Comparison of ENCODE assay signal across 20 cellular contexts in the genomic region with DNA sequence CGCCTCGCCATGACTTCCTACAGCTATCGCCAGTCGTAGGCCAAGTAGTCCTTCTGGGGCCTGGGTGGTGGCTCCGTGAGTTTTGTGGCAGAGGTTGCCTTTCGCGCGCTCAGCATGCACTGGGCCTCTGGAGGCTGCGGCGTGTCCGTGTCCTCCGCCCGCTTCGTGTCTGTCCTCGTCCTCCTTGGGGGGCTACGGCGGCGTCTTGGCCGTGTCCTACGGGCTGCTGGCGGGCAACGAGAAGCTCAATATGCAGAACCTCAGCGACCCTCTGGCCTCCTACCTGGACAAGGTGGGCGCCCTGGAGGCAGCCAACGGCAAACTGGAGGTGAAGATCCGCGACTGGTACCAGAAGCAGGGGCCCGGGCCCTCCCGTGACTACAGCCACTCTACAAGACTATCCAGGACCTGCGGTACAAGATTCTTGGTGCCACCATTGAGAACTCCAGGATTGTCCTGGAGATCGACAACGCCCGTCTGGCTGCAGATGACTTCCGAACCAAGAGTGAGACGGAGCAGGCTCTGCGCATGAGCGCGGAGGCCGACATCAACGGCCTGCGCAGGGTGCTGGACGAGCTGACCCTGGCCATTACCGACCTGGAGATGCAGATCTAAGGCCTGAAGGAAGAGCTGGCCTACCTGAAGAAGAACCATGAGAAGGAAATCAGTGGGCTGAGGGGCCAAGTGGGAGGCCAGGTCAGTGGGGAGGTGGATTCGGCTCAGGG.
DNase-seq lines count a peak whose midpoint lies in the region; ATAC-seq, FAIRE-seq and TF ChIP-seq lines count a peak whose summit lies in the region.
"Had no signal": no experiment of that assay in that cellular context is flagged by ENCODE, and none has a peak within 500 bp of the region (broad histone marks: within the 10 kb centered on the region; RNA-seq: fewer than 3 reads in every experiment).

No MANE protein-coding gene starts in this region.

- no peak overlapping the region for H3K4me3 ChIP-seq in kidney (ENCODE audit: low read length in 2 of 2)
- H3K4me3 ChIP-seq in testis = peak overlapping the region; percentile 36 to 54
- no peak overlapping the region for H3K4me3 ChIP-seq in brain microvascular endothelial cell (ENCODE audit: low read depth, low read length)
- H3K4me3 ChIP-seq: GM23248 had no signal

- no peak for DNase-seq in stimulated activated naive CD8-positive, alpha-beta T cell treated with anti-CD3 and anti-CD28 coated beads, Interleukin-15, Interleukin-2, amounts not matched to agents 100 U/mL and 50 U/mL, for 24 hours
- DNase-seq in stimulated activated naive CD8-positive, alpha-beta T cell treated with anti-CD3 and anti-CD28 coated beads, Interleukin-15, amount 100 ng/mL, for 72 hours = no peak
- peak; percentile 60 for DNase-seq in kidney
- peak; percentile 32 for DNase-seq in testis
- no peak for DNase-seq in brain microvascular endothelial cell
- DNase-seq: ACHN; BE2C; C1 segment of cervical spinal cord; Caco-2; CD4-positive, CD25-positive, alpha-beta regulatory T cell; GM23248; HCEC 1CT; IMR-90 had no signal

- peak; percentile 9 for ATAC-seq in stimulated activated naive CD8-positive, alpha-beta T cell treated with anti-CD3 and anti-CD28 coated beads, Interleukin-15, Interleukin-2, amounts not matched to agents 100 U/mL and 50 U/mL, for 24 hours
- ATAC-seq in stimulated activated naive CD8-positive, alpha-beta T cell treated with anti-CD3 and anti-CD28 coated beads, Interleukin-15, amount 100 ng/mL, for 72 hours = no peak
- no peak for ATAC-seq in HG03460 (IDR thresholded peaks at IDR 0.05; ENCODE audit: unreplicated experiment)

- intact Hi-C loops in kidney (cut with DNase I) (no loop called here), testis (cut with DNase I; ENCODE audit: low total_unique reads) (no loop called here)

- H3K27ac ChIP-seq in kidney (ENCODE audit: low read depth in 2 of 2, low read length in 2 of 2) = no peak overlapping the region
- H3K27ac ChIP-seq in testis = no peak overlapping the region
- no peak overlapping the region for H3K27ac ChIP-seq in brain microvascular endothelial cell
- H3K27ac ChIP-seq: GM23248, HL-60 had no signal

- H3K4me1 Mint-ChIP-seq in stimulated activated naive CD8-positive, alpha-beta T cell treated with anti-CD3 and anti-CD28 coated beads, Interleukin-15, amount 100 ng/mL, for 72 hours = no peaks in the 10 kb centered on the region
- H3K4me1 Mint-ChIP-seq: CD4-positive, CD25-positive, alpha-beta regulatory T cell had no signal

- FAIRE-seq in kidney (lab: Jason Lieb, UNC) = no peak
- FAIRE-seq: A204.1, D721Med, G401.6, GM12892, GM18507 had no signal

- no peaks in the 10 kb centered on the region for H3K4me1 ChIP-seq in kidney (ENCODE audit: control insufficient read depth in 1 of 2, insufficient read depth in 1 of 2, low read depth in 1 of 2, low read length in 2 of 2)
- H3K4me1 ChIP-seq in testis = no peaks in the 10 kb centered on the region
- H3K4me1 ChIP-seq: BE2C had no signal

- TF ChIP-seq POLR2A in testis (IDR thresholded peaks at IDR 0.05) = no peak

- no peaks in the 10 kb centered on the region for H3K27me3 ChIP-seq in testis
- H3K27me3 ChIP-seq in brain microvascular endothelial cell (replicated peaks) = no peaks in the 10 kb centered on the region
- H3K27me3 ChIP-seq: BE2C had no signal

- peaks cover 0 to 3% of the 10 kb centered on the region in 2 donors for H3K9me3 ChIP-seq in kidney (ENCODE audit: control insufficient read depth in 1 of 2, low read length in 2 of 2)
- no peaks in the 10 kb centered on the region for H3K9me3 ChIP-seq in testis
- H3K9me3 ChIP-seq: BE2C, Caco-2 had no signal

- no peak overlapping the region for H3K9ac ChIP-seq in kidney (ENCODE audit: low read length in 2 of 2)
- H3K9ac ChIP-seq: GM23248 had no signal

- H3K36me3 ChIP-seq in kidney (ENCODE audit: control insufficient read depth in 1 of 2, insufficient read depth in 2 of 2, low read length in 2 of 2) = no peaks in the 10 kb centered on the region
- no peaks in the 10 kb centered on the region for H3K36me3 ChIP-seq in testis (ENCODE audit: low read depth, missing control alignments)
- H3K36me3 ChIP-seq in brain microvascular endothelial cell (replicated peaks) = no peaks in the 10 kb centered on the region
- H3K36me3 ChIP-seq: BE2C had no signal

- peaks cover 5 to 7% of the 10 kb centered on the region in 2 donors for H3K9me3 Mint-ChIP-seq in stimulated activated naive CD8-positive, alpha-beta T cell treated with anti-CD3 and anti-CD28 coated beads, Interleukin-15, amount 100 ng/mL, for 72 hours

- TF ChIP-seq CTCF in kidney (IDR thresholded peaks at IDR 0.05; ENCODE audit: borderline replicate concordance, extremely low read depth, insufficient read depth) = no peak
- no peak for TF ChIP-seq CTCF in testis (IDR thresholded peaks at IDR 0.05)
- TF ChIP-seq CTCF in brain microvascular endothelial cell (IDR thresholded peaks at IDR 0.05; ENCODE audit: low read depth, low read length, missing control alignments) = no peak

- in situ Hi-C loops in brain microvascular endothelial cell (cut with HindIII; ENCODE audit: low pct_ligation_motif_present, low sequenced_read_pairs) = no loop called here

- H3K4me3 Mint-ChIP-seq in stimulated activated naive CD8-positive, alpha-beta T cell treated with anti-CD3 and anti-CD28 coated beads, Interleukin-15, amount 100 ng/mL, for 72 hours = no peak overlapping the region
- H3K4me3 Mint-ChIP-seq: CD4-positive, CD25-positive, alpha-beta regulatory T cell had no signal

- peaks cover 7% of the 10 kb centered on the region for H3K27me3 Mint-ChIP-seq in stimulated activated naive CD8-positive, alpha-beta T cell treated with anti-CD3 and anti-CD28 coated beads, Interleukin-15, amount 100 ng/mL, for 72 hours
- H3K27me3 Mint-ChIP-seq: CD4-positive, CD25-positive, alpha-beta regulatory T cell had no signal

- 79 to 91% methylated on average over 25 to 44 of the region's 44 CpGs for WGBS in testis, 2 donors

- no peak overlapping the region for H3K27ac Mint-ChIP-seq in stimulated activated naive CD8-positive, alpha-beta T cell treated with anti-CD3 and anti-CD28 coated beads, Interleukin-15, amount 100 ng/mL, for 72 hours
- H3K27ac Mint-ChIP-seq: CD4-positive, CD25-positive, alpha-beta regulatory T cell had no signal

Comparison
In these comparisons a context has a peak if more than half of its experiments do, and no peak if none do; other contexts are left out.
1. DNase-seq: peak in kidney (single experiment) and testis (single experiment); none in stimulated activated naive CD8-positive, alpha-beta T cell treated with anti-CD3 and anti-CD28 coated beads, Interleukin-15, Interleukin-2, amounts not matched to agents 100 U/mL and 50 U/mL, for 24 hours (single experiment), stimulated activated naive CD8-positive, alpha-beta T cell treated with anti-CD3 and anti-CD28 coated beads, Interleukin-15, amount 100 ng/mL, for 72 hours (0 of 2) and brain microvascular endothelial cell (single experiment).
2. H3K4me3 ChIP-seq: peak in testis (2 of 2); none in kidney (0 of 2) and brain microvascular endothelial cell (single experiment).